ENCODE assay signal across 5 cellular contexts in the genomic region with DNA sequence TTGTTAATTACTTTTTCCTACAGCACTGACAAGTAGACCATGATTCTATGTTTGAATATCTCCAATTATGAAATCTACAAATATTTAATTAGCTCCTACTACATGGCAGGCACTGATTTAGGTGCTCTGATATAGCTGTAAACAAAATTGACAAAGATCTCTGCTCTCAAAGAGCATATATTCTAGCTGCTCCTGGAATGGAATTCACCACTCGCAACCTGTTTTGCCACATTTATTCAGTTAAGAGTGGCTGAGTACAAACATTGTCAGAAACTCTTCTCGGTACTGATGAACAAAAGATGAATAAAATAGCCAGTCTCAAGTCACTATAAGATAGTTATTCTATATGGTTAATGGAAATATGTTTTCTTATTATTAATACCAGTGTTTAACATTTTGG.
"Had no signal": no experiment of that assay in that cellular context is flagged by ENCODE, and none has a peak within 500 bp of the region (broad histone marks: within the 10 kb centered on the region; RNA-seq: fewer than 3 reads in every experiment).

No MANE protein-coding gene starts in this region.

- H2AFZ ChIP-seq: GM23338 had no signal

- H3K4me3 ChIP-seq: GM23338, K562 had no signal

- DNase-seq: H9, HCEC 1CT, IMR-90 had no signal

- H3K27ac Mint-ChIP-seq: GM23338, H9 had no signal

- H3K4me2 ChIP-seq: GM23338 had no signal

- H3K9me3 Mint-ChIP-seq: H9 had no signal

- H3K4me3 Mint-ChIP-seq: GM23338, H9 had no signal
